In genomic region chr11:102266111-102266510, GRCh38 we compare ENCODE assay signal across 22 cellular contexts.
"Had no signal": no experiment of that assay in that cellular context is flagged by ENCODE, and none has a peak within 500 bp of the region (broad histone marks: within the 10 kb centered on the region; RNA-seq: fewer than 3 reads in every experiment).

No MANE protein-coding gene starts in this region.

- DNase-seq: activated CD4-positive, alpha-beta T cell treated with anti-CD3 and anti-CD28 coated beads for 4 hours; activated CD4-positive, alpha-beta T cell treated with anti-CD3 and anti-CD28 coated beads, Interleukin-2, amount 50 U/mL, for 48 hours; activated CD4-positive, CD25-positive, alpha-beta regulatory T cell; activated CD8-positive, alpha-beta memory T cell treated with anti-CD3 and anti-CD28 coated beads, Interleukin-2, amount 50 U/mL, for 48 hours; activated naive CD4-positive, alpha-beta T cell treated with Interleukin-2 at 50 U/mL for 16 hours; activated naive CD8-positive, alpha-beta T cell treated with anti-CD3 and anti-CD28 coated beads for 36 hours; activated T-cell treated with anti-CD3 and anti-CD28 coated beads, Interleukin-2, amount 50 U/mL, for 4 hours; amniotic stem cell; colonic mucosa; glutamatergic neuron; kidney glomerular epithelial cell; left ventricle myocardium inferior; pancreas; psoas muscle; stimulated activated CD4-positive, alpha-beta T cell treated with anti-CD3 and anti-CD28 coated beads, Interleukin-4, amount 100 ng/mL, for 4 hours; substantia nigra; T-helper 17 cell; thyroid gland had no signal

- H3K4me3 Mint-ChIP-seq: activated naive CD8-positive, alpha-beta T cell treated with anti-CD3 and anti-CD28 coated beads for 36 hours; activated T-cell treated with anti-CD3 and anti-CD28 coated beads, Interleukin-2, amount 50 U/mL, for 4 hours; natural killer cell treated with Interleukin-12 subunit alpha and Interleukin-12 subunit beta and Interleukin-15 and Interleukin-18, amount 100 ng/mL, for 72 hours; stimulated activated naive CD8-positive, alpha-beta T cell treated with anti-CD3 and anti-CD28 coated beads, Interleukin-15, Interleukin-2, amounts not matched to agents 100 ng/mL and 50 ng/mL, for 24 hours; T-helper 17 cell had no signal

- H3K27ac Mint-ChIP-seq: activated naive CD8-positive, alpha-beta T cell treated with anti-CD3 and anti-CD28 coated beads for 36 hours; natural killer cell treated with Interleukin-12 subunit alpha and Interleukin-12 subunit beta and Interleukin-15 and Interleukin-18, amount 100 ng/mL, for 72 hours; stimulated activated naive CD8-positive, alpha-beta T cell treated with anti-CD3 and anti-CD28 coated beads, Interleukin-15, Interleukin-2, amounts not matched to agents 100 ng/mL and 50 ng/mL, for 24 hours; T-helper 17 cell had no signal

- H3K27me3 Mint-ChIP-seq: T-helper 17 cell had no signal

- H3K9me3 Mint-ChIP-seq: activated naive CD8-positive, alpha-beta T cell treated with anti-CD3 and anti-CD28 coated beads for 36 hours; activated T-cell treated with anti-CD3 and anti-CD28 coated beads, Interleukin-2, amount 50 U/mL, for 4 hours; natural killer cell treated with Interleukin-12 subunit alpha and Interleukin-12 subunit beta and Interleukin-15 and Interleukin-18, amount 100 ng/mL, for 72 hours; stimulated activated naive CD8-positive, alpha-beta T cell treated with anti-CD3 and anti-CD28 coated beads, Interleukin-15, Interleukin-2, amounts not matched to agents 100 ng/mL and 50 ng/mL, for 24 hours had no signal

- FAIRE-seq: bronchial epithelial cell, frontal cortex, pancreas had no signal

- ATAC-seq: activated T-cell treated with anti-CD3 and anti-CD28 coated beads, Interleukin-2, amount 50 U/mL, for 4 hours; natural killer cell treated with Interleukin-12 subunit alpha and Interleukin-12 subunit beta and Interleukin-15 and Interleukin-18, amount 100 ng/mL, for 72 hours; pancreas; psoas muscle; T-helper 17 cell had no signal

- H3K36me3 Mint-ChIP-seq: activated naive CD8-positive, alpha-beta T cell treated with anti-CD3 and anti-CD28 coated beads for 36 hours; natural killer cell treated with Interleukin-12 subunit alpha and Interleukin-12 subunit beta and Interleukin-15 and Interleukin-18, amount 100 ng/mL, for 72 hours had no signal
